Comparison of ENCODE assay signal across 1 cellular context in the genomic region with DNA sequence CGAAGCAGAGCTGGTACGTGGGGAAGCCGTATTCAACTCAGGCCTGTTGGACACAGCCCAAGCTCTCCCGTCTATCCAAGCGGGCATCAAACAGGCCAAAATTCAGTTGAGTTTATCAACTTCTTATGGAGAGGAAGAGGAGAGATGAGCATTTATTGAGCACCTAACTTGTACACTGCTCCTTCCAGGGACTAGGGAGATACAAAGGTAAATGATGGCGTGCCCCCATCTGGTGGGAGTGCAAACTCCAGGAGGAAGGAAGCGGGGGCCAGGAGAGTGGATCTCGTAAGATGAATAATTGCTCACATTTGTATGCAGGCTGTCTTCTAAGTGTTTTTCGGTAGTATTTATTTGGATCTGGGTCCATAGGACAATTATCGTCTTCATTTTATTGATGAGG.
A peak's percentile ranks its signal among the peaks of the same experiment; 100 is the strongest.
TF ChIP-seq lines count a peak whose summit lies in the region.

No MANE protein-coding gene starts in this region.

TF ChIP-seq in K562, 482 proteins besides CTCF, POLR2A, EP300 and RAD21:
- no peak for TF ChIP-seq TARDBP (IDR thresholded peaks at IDR 0.05)
- no peak for TF ChIP-seq TCF7L2 (IDR thresholded peaks at IDR 0.05; ENCODE audit: low read depth, low read length)
- TF ChIP-seq ZKSCAN8 (CRISPR knock-in tag; IDR thresholded peaks at IDR 0.05), result peak; percentile 75; the same call in 1 of the 2 replicates
- peak; percentile 20 for TF ChIP-seq ZFP36 (IDR thresholded peaks at IDR 0.05; ENCODE audit: low read depth, low read length, partially characterized antibody)
- TF ChIP-seq ZNF764 (CRISPR knock-in tag; IDR thresholded peaks at IDR 0.05; ENCODE audit: low read depth), result no peak
- no peak for TF ChIP-seq ZNF224 (CRISPR knock-in tag; IDR thresholded peaks at IDR 0.05)
- no peak for TF ChIP-seq GTF2B (IDR thresholded peaks at IDR 0.05; ENCODE audit: extremely low read depth, insufficient read length)
- TF ChIP-seq MAZ (CRISPR knock-in tag; conservative IDR thresholded peaks at IDR 0.05 in 1 of 2, IDR thresholded peaks at IDR 0.05 in 1 of 2), result peak in 1 of 2 experiments; percentile 63; a peak in 2 of 4 replicates
- no peak for TF ChIP-seq PCBP1 (IDR thresholded peaks at IDR 0.05; ENCODE audit: low read depth, low read length, poor library complexity, severe bottlenecking)
- peak; percentile 35; the same call in 1 of the 2 replicates for TF ChIP-seq SMC3 (conservative IDR thresholded peaks at IDR 0.05; ENCODE audit: insufficient read depth, low read depth, low read length)
